In genomic region chr1:236144446-236145150, GRCh38 we compare ENCODE assay signal across 9 cellular contexts. TPM values are rescaled to one million over a fixed set of nuclear protein-coding genes. Genes with fewer than 3 reads are reported as not detected.
A peak's percentile ranks its signal among the peaks of the same experiment; 100 is the strongest.
DNase-seq lines count a peak whose midpoint lies in the region; ATAC-seq and TF ChIP-seq lines count a peak whose summit lies in the region.
"Had no signal": no experiment of that assay in that cellular context is flagged by ENCODE, and none has a peak within 500 bp of the region (broad histone marks: within the 10 kb centered on the region; RNA-seq: fewer than 3 reads in every experiment).

No MANE protein-coding gene starts in this region.

- dilution Hi-C loops in IMR-90 (cut with HindIII; ENCODE audit: low sequenced_read_pairs, unreplicated experiment): no loop called here

- no TSS peak for BruUV-seq in IMR-90 (replicated peaks; lab: Mats Ljungman, UMichigan)

- H3K27me3 ChIP-seq in IMR-90 (ENCODE audit: control insufficient read depth, insufficient read depth, low read length) (peaks cover 13% of the 10 kb centered on the region), dorsolateral prefrontal cortex (no peaks in the 10 kb centered on the region), ascending aorta (no peaks in the 10 kb centered on the region)

- no peak overlapping the region for H3K14ac ChIP-seq in IMR-90 (replicated peaks; ENCODE audit: low read depth, low read length)

- no peak for ATAC-seq in IMR-90 (ENCODE audit: low read depth)
- ATAC-seq in GM19452 (IDR thresholded peaks at IDR 0.05; ENCODE audit: unreplicated experiment): no peak
- ATAC-seq in left lobe of liver: no peak
- ATAC-seq in HG03571 (IDR thresholded peaks at IDR 0.05; ENCODE audit: unreplicated experiment): no peak

- TF ChIP-seq CTCF in GM13977 (IDR thresholded peaks at IDR 0.05; ENCODE audit: extremely low read depth, insufficient read depth, missing control alignments) (peak; percentile 15), IMR-90 (conservative IDR thresholded peaks at IDR 0.05; ENCODE audit: low read depth, low read length) (no peak), dorsolateral prefrontal cortex (IDR thresholded peaks at IDR 0.05 in 54 of 56, conservative IDR thresholded peaks at IDR 0.05 in 2 of 56; ENCODE audit: low read depth in 1 of 56, partially characterized antibody in 56 of 56) (peak in 3 of 56 donors; percentile 8 to 17 (median 14)), retinal pigment epithelial cell (conservative IDR thresholded peaks at IDR 0.05; ENCODE audit: low read depth, low read length) (no peak), ascending aorta (IDR thresholded peaks at IDR 0.05) (no peak)

- H3K23ac ChIP-seq in IMR-90 (ENCODE audit: low read depth, low read length): no peak overlapping the region

- H3K4me2 ChIP-seq in IMR-90 (ENCODE audit: low read depth, low read length): no peak overlapping the region

- H3K4ac ChIP-seq in IMR-90 (ENCODE audit: low read depth, low read length): no peak overlapping the region

- DNase-seq in GM13977 (ENCODE audit: low spot score) (peak; percentile 63), IMR-90 (peak; percentile 4), dorsolateral prefrontal cortex (peak in 1 of 10 donors; percentile 22), retinal pigment epithelial cell (ENCODE audit: low read depth) (no peak), ascending aorta (ENCODE audit: low spot score in 2 of 2) (no peak), left lobe of liver (ENCODE audit: low spot score) (no peak)
- DNase-seq: stimulated activated CD8-positive, alpha-beta memory T cell treated with anti-CD3 and anti-CD28 coated beads, Interleukin-4, amount 100 ng/mL, for 48 hours had no signal

- CTCF ChIA-PET in IMR-90 (lab: Yijun Ruan, JAX): no interaction called here

- H3K9ac ChIP-seq in IMR-90 (ENCODE audit: low read depth, low read length): no peak overlapping the region

- H3K9me3 ChIP-seq in IMR-90 (ENCODE audit: control insufficient read depth, insufficient read depth, low read length) (no peaks in the 10 kb centered on the region), ascending aorta (no peaks in the 10 kb centered on the region)

- H4K20me1 ChIP-seq in IMR-90 (ENCODE audit: insufficient read depth, low read length): peaks cover 12% of the 10 kb centered on the region

- intact Hi-C loops in IMR-90 (cut with micrococcal nuclease) (no loop called here), dorsolateral prefrontal cortex (cut with DNase I) (loop anchor here (5.0 to 10.0 kb wide), 3 partner anchors 138 to 378 kb away; partner anchors contain the start of genes ERO1B (in 2 of the 2) and LGALS8 (in 1 of the 2)), ascending aorta (cut with DNase I) (no loop called here)

- H4K5ac ChIP-seq in IMR-90 (ENCODE audit: low read depth, low read length): no peak overlapping the region

- no peak overlapping the region for H3K27ac ChIP-seq in IMR-90 (ENCODE audit: insufficient read depth, low read length)
- H3K27ac ChIP-seq in dorsolateral prefrontal cortex: no peak overlapping the region
- no peak overlapping the region for H3K27ac ChIP-seq in ascending aorta

- 93% methylated on average over 3 of the region's 12 CpGs; no CpG with 5 or more reads in 1 of the 2 experiments for WGBS in IMR-90 (ENCODE audit: extremely low coverage in 2 of 2, insufficient read length in 1 of 2), 2 experiments

- H2BK20ac ChIP-seq in IMR-90 (ENCODE audit: low read depth, low read length): no peak overlapping the region

- no peak for TF ChIP-seq POLR2A in IMR-90 (IDR thresholded peaks at IDR 0.05; ENCODE audit: low read depth, low read length)

- no peak overlapping the region for H3K18ac ChIP-seq in IMR-90 (ENCODE audit: low read depth, low read length)

- H2AFZ ChIP-seq in IMR-90 (replicated peaks; ENCODE audit: low read length, poor library complexity): no peak overlapping the region

- in situ Hi-C loops in GM13977 (cut with MboI; ENCODE audit: low pct_unique_long_range_greater_than_20kb, low sequenced_read_pairs, unreplicated experiment): no loop called here
- in situ Hi-C loops in IMR-90 (cut with MboI; ENCODE audit: low sequenced_read_pairs): no loop called here

- no peak overlapping the region for H2AK9ac ChIP-seq in IMR-90 (replicated peaks; ENCODE audit: low read depth, low read length, poor library complexity)

- no peak overlapping the region for H4K8ac ChIP-seq in IMR-90 (ENCODE audit: low read depth in 2 of 2, low read length in 2 of 2)

- no peak overlapping the region for H2AK5ac ChIP-seq in IMR-90 (ENCODE audit: low read depth, low read length)

- TF ChIP-seq RAD21 in IMR-90 (IDR thresholded peaks at IDR 0.05; ENCODE audit: low read length): no peak

- peaks cover 2% of the 10 kb centered on the region; the same call in 1 of the 2 replicates for H3K4me1 ChIP-seq in IMR-90 (ENCODE audit: control insufficient read depth, insufficient read depth, low read length)
- H3K4me1 ChIP-seq in ascending aorta: peaks cover 0 to 12% of the 10 kb centered on the region in 2 donors

- POLR2A ChIA-PET in IMR-90 (lab: Charles Lee; ENCODE audit: unreplicated experiment): no interaction called here

- no peak overlapping the region for H3K56ac ChIP-seq in IMR-90 (ENCODE audit: extremely low read depth, insufficient read depth, low read length)

- no peak overlapping the region for H3K4me3 ChIP-seq in IMR-90 (ENCODE audit: insufficient read depth, low read depth, low read length)
- H3K4me3 ChIP-seq in dorsolateral prefrontal cortex: peak overlapping the region; percentile 14 to 93 (median 82)
- peak overlapping the region; percentile 82 for H3K4me3 ChIP-seq in retinal pigment epithelial cell (ENCODE audit: low read length)
- H3K4me3 ChIP-seq in ascending aorta: peak overlapping the region in 1 of 2 donors; percentile 99

- H3K79me1 ChIP-seq in IMR-90 (ENCODE audit: low read depth in 1 of 2, low read length in 2 of 2): peaks cover 7 to 12% of the 10 kb centered on the region in 2 experiments

- 0 out of 2 replicates have a peak, but pooled peaks cover 2% of the 10 kb centered on the region for H3K36me3 ChIP-seq in IMR-90 (ENCODE audit: control insufficient read depth, insufficient read depth, low read length)
- H3K36me3 ChIP-seq in ascending aorta: no peaks in the 10 kb centered on the region

- H2BK5ac ChIP-seq in IMR-90 (ENCODE audit: low read depth, low read length, poor library complexity, severe bottlenecking): no peak overlapping the region

- no peak overlapping the region for H2BK15ac ChIP-seq in IMR-90 (ENCODE audit: low read depth, low read length)

- 0 out of 2 replicates have a peak, but pooled peaks cover 3% of the 10 kb centered on the region for H3K9me1 ChIP-seq in IMR-90 (ENCODE audit: insufficient read depth, low read length)

- no peak overlapping the region for H4K91ac ChIP-seq in IMR-90 (ENCODE audit: insufficient read depth, low read depth, low read length)

- no peak overlapping the region for H2BK120ac ChIP-seq in IMR-90 (ENCODE audit: low read depth, low read length)

TF ChIP-seq in IMR-90, 13 proteins besides CTCF, POLR2A, EP300 and RAD21:
- TF ChIP-seq SMC3 (IDR thresholded peaks at IDR 0.05; ENCODE audit: low read depth, low read length): no peak
- TF ChIP-seq MAFK (IDR thresholded peaks at IDR 0.05; ENCODE audit: low read depth, low read length): peak; percentile 75
- no peak for TF ChIP-seq CEBPB (IDR thresholded peaks at IDR 0.05; ENCODE audit: low read depth, low read length)
TF ChIP-seq in IMR-90: peak in this region for 1.

RNA-seq across cellular contexts. Expression of gene GPR137B, which starts 2.3 kb away (rescaled TPM):
- 4.5 and 5.3 TPM in 2 replicates for total RNA-seq in IMR-90 (2012; rRNA removed)
- polyA plus RNA-seq in IMR-90 (2012; rRNA removed): 9.9 and 12.3 TPM in 2 replicates
- polyA plus RNA-seq in IMR-90 (2012; cell fraction: cytosol; rRNA removed): 4.5 and 11.9 TPM in 2 replicates
- polyA plus RNA-seq in IMR-90 (2012; cell fraction: nucleus; rRNA removed; ENCODE audit: low replicate concordance): 5.0 and 5.8 TPM in 2 replicates
- total RNA-seq in dorsolateral prefrontal cortex: 10 to 100 TPM; 21.7 to 63.1 (median 38.2) TPM
- total RNA-seq in ascending aorta: 22.5 TPM
- total RNA-seq in left lobe of liver: 4.5 TPM

Comparison
In these comparisons a context has a peak if more than half of its experiments do, and no peak if none do; other contexts are left out.
1. DNase-seq: peak in GM13977 (single experiment) and IMR-90 (single experiment); none in retinal pigment epithelial cell (single experiment), ascending aorta (0 of 2) and left lobe of liver (single experiment).
2. intact Hi-C loops: an anchor here in dorsolateral prefrontal cortex (5.0 to 10.0 kb wide); none called in IMR-90 and ascending aorta.